ENCODE assay signal across 11 cellular contexts in genomic region chr6:137497722-137498463, GRCh38. TPM values are rescaled to one million over a fixed set of nuclear protein-coding genes. Genes with fewer than 3 reads are reported as not detected.
DNase-seq lines count a peak whose midpoint lies in the region; ATAC-seq and TF ChIP-seq lines count a peak whose summit lies in the region.
"Had no signal": no experiment of that assay in that cellular context is flagged by ENCODE, and none has a peak within 500 bp of the region (broad histone marks: within the 10 kb centered on the region; RNA-seq: fewer than 3 reads in every experiment).

No MANE protein-coding gene starts in this region.

- H3K36me3 Mint-ChIP-seq in activated naive CD8-positive, alpha-beta T cell treated with anti-CD3 and anti-CD28 coated beads, Interleukin-2, amount 10 ng/mL, durations not matched to agents 7 days and 5 days: no peaks in the 10 kb centered on the region

- H3K36me3 ChIP-seq in heart right ventricle (no peaks in the 10 kb centered on the region), right lobe of liver (no peaks in the 10 kb centered on the region), thymus (ENCODE audit: control insufficient read depth, insufficient read depth) (no peaks in the 10 kb centered on the region)
- H3K36me3 ChIP-seq: prostate gland had no signal

- whole genome bisulfite sequencing in heart right ventricle, 2 donors: 2% methylated on average over 47 to 60 of the region's 60 CpGs
- 17% methylated on average over 4 of the region's 60 CpGs for WGBS in right lobe of liver (ENCODE audit: insufficient coverage, low coverage, low lambda C conversion rate, missing lambda C conversion rate)
- 4% methylated on average over 60 of the region's 60 CpGs for WGBS in thymus

- peaks cover 5 to 48% (median 26%) of the 10 kb centered on the region in 9 donors for H3K4me1 ChIP-seq in heart right ventricle
- H3K4me1 ChIP-seq in right lobe of liver: peaks cover 0 to 15% (median 0%) of the 10 kb centered on the region in 4 donors
- H3K4me1 ChIP-seq in thymus (ENCODE audit: control insufficient read depth, insufficient read depth, low read length): no peaks in the 10 kb centered on the region

- TF ChIP-seq POLR2A in right lobe of liver (IDR thresholded peaks at IDR 0.05): no peak

- TF ChIP-seq CTCF in heart right ventricle (IDR thresholded peaks at IDR 0.05): no peak
- TF ChIP-seq CTCF in right lobe of liver (IDR thresholded peaks at IDR 0.05): no peak

- peaks cover 30% of the 10 kb centered on the region for H3K4me1 Mint-ChIP-seq in activated naive CD8-positive, alpha-beta T cell treated with anti-CD3 and anti-CD28 coated beads, Interleukin-2, amount 10 ng/mL, durations not matched to agents 7 days and 5 days

- no peak overlapping the region for H3K27ac Mint-ChIP-seq in activated naive CD8-positive, alpha-beta T cell treated with anti-CD3 and anti-CD28 coated beads, Interleukin-2, amount 10 ng/mL, durations not matched to agents 7 days and 5 days

- peak in 2 of 8 donors; percentile 37 to 44 for ATAC-seq in heart right ventricle
- ATAC-seq in left ventricle myocardium superior: no peak
- ATAC-seq in activated naive CD8-positive, alpha-beta T cell treated with anti-CD3 and anti-CD28 coated beads, Interleukin-2, amount 10 ng/mL, durations not matched to agents 7 days and 5 days (ENCODE audit: low read depth): no peak
- peak in 3 of 4 donors; percentile 23 to 46 (median 40) for ATAC-seq in right lobe of liver
- ATAC-seq in HG03457 (IDR thresholded peaks at IDR 0.05; ENCODE audit: unreplicated experiment): no peak
- ATAC-seq in HG03460 (IDR thresholded peaks at IDR 0.05; ENCODE audit: unreplicated experiment): no peak

- DNase-seq in heart right ventricle (no peak), left ventricle myocardium superior (no peak), right lobe of liver (peak in 1 of 3 donors; percentile 48), pons (ENCODE audit: low spot score) (no peak)
- peak; percentile 60 for DNase-seq in activated naive CD8-positive, alpha-beta T cell treated with anti-CD3 and anti-CD28 coated beads, Interleukin-2, amount 10 ng/mL, durations not matched to agents 7 days and 5 days
- DNase-seq: effector CD8-positive, alpha-beta T cell had no signal

- no peak overlapping the region for H3K27ac ChIP-seq in heart right ventricle
- no peak overlapping the region for H3K27ac ChIP-seq in right lobe of liver
- H3K27ac ChIP-seq in thymus (ENCODE audit: low read depth): no peak overlapping the region
- H3K27ac ChIP-seq: prostate gland had no signal

- H3K4me3 Mint-ChIP-seq in activated naive CD8-positive, alpha-beta T cell treated with anti-CD3 and anti-CD28 coated beads, Interleukin-2, amount 10 ng/mL, durations not matched to agents 7 days and 5 days: peak overlapping the region; percentile 67

- H3K9me3 Mint-ChIP-seq in activated naive CD8-positive, alpha-beta T cell treated with anti-CD3 and anti-CD28 coated beads, Interleukin-2, amount 10 ng/mL, durations not matched to agents 7 days and 5 days: no peaks in the 10 kb centered on the region

- intact Hi-C loops in heart right ventricle (cut with DNase I): no loop called here
- intact Hi-C loops in left ventricle myocardium superior (cut with micrococcal nuclease): no loop called here
- intact Hi-C loops in right lobe of liver (cut with DNase I): no loop called here

- peaks cover 85% of the 10 kb centered on the region for H3K27me3 Mint-ChIP-seq in activated naive CD8-positive, alpha-beta T cell treated with anti-CD3 and anti-CD28 coated beads, Interleukin-2, amount 10 ng/mL, durations not matched to agents 7 days and 5 days

- H3K9me3 ChIP-seq in heart right ventricle: no peaks in the 10 kb centered on the region
- no peaks in the 10 kb centered on the region for H3K9me3 ChIP-seq in right lobe of liver
- H3K9me3 ChIP-seq in thymus (ENCODE audit: control insufficient read depth): peaks cover 4% of the 10 kb centered on the region
- H3K9me3 ChIP-seq: prostate gland had no signal

- H3K4me3 ChIP-seq in heart right ventricle (peak overlapping the region in 7 of 10 donors; percentile 1 to 34 (median 17)), right lobe of liver (no peak overlapping the region), thymus (ENCODE audit: low read length) (peak overlapping the region; percentile 18)
- H3K4me3 ChIP-seq: prostate gland had no signal

- peaks cover 64 to 100% (median 96%) of the 10 kb centered on the region in 7 donors for H3K27me3 ChIP-seq in heart right ventricle
- peaks cover 18 to 60% of the 10 kb centered on the region in 2 donors for H3K27me3 ChIP-seq in right lobe of liver
- peaks cover 73% of the 10 kb centered on the region for H3K27me3 ChIP-seq in thymus (ENCODE audit: control insufficient read depth, insufficient read depth)

- POLR2A ChIA-PET in activated naive CD8-positive, alpha-beta T cell treated with anti-CD3 and anti-CD28 coated beads, Interleukin-2, amount 10 ng/mL, durations not matched to agents 7 days and 5 days (lab: Charles Lee): no interaction called here

RNA-seq across cellular contexts. Expression of gene OLIG3, which starts 3.7 kb away (rescaled TPM):
- not detected for total RNA-seq in heart right ventricle
- not detected for polyA plus RNA-seq in heart right ventricle
- total RNA-seq in left ventricle myocardium superior: not detected
- total RNA-seq in activated naive CD8-positive, alpha-beta T cell treated with anti-CD3 and anti-CD28 coated beads, Interleukin-2, amount 10 ng/mL, durations not matched to agents 7 days and 5 days: not detected
- not detected for total RNA-seq in right lobe of liver
- polyA plus RNA-seq in thymus: 0.09 TPM
- total RNA-seq: prostate gland, ureter had no signal

Comparison
In these comparisons a context has a peak if more than half of its experiments do, and no peak if none do; other contexts are left out.
1. ATAC-seq: peak in right lobe of liver (3 of 4); none in left ventricle myocardium superior (single experiment), activated naive CD8-positive, alpha-beta T cell treated with anti-CD3 and anti-CD28 coated beads, Interleukin-2, amount 10 ng/mL, durations not matched to agents 7 days and 5 days (single experiment), HG03457 (single experiment) and HG03460 (single experiment).
2. H3K4me3 ChIP-seq: peak in heart right ventricle (7 of 10) and thymus (single experiment); none in right lobe of liver (0 of 3).